ENCODE assay signal across 24 cellular contexts in genomic region chr16:86787538-86787937, GRCh38.
"Had no signal": no experiment of that assay in that cellular context is flagged by ENCODE, and none has a peak within 500 bp of the region (broad histone marks: within the 10 kb centered on the region; RNA-seq: fewer than 3 reads in every experiment).

No MANE protein-coding gene starts in this region.

- H3K9ac ChIP-seq: neural progenitor cell had no signal

- H3K4me2 ChIP-seq: neural progenitor cell had no signal

- H3K4me1 ChIP-seq: left ventricle myocardium inferior, right atrium auricular region, right lobe of liver, upper lobe of right lung had no signal

- FAIRE-seq: islet of Langerhans, urothelium cell line had no signal

- DNase-seq: hypothalamus; immature natural killer cell; left ventricle myocardium inferior; naive B cell; natural killer cell; nephron progenitor cell; occipital lobe; right lobe of liver; stimulated activated CD4-positive, alpha-beta T cell treated with anti-CD3 and anti-CD28 coated beads, Interleukin-12 subunit alpha, Interleukin-12 subunit beta, amount 100 ng/mL, for 4 hours; stimulated activated CD4-positive, alpha-beta T cell treated with anti-CD3 and anti-CD28 coated beads, Interleukin-15, amount 100 ng/mL, for 24 hours; stimulated activated CD4-positive, alpha-beta T cell treated with anti-CD3 and anti-CD28 coated beads, Interleukin-2, amount 100 ng/mL, for 24 hours; stimulated activated CD4-positive, alpha-beta T cell treated with anti-CD3 and anti-CD28 coated beads, Interleukin-4, amount 100 ng/mL, for 1 hour; stimulated activated naive CD4-positive, alpha-beta T cell; tibial artery; trophoblast cell; upper lobe of right lung had no signal

- ATAC-seq: natural killer cell, right lobe of liver, upper lobe of right lung had no signal

- H3K27me3 ChIP-seq: neural progenitor cell, right atrium auricular region, right lobe of liver, tibial artery had no signal

- H3K36me3 ChIP-seq: left ventricle myocardium inferior, neural progenitor cell, neutrophil, right atrium auricular region, right lobe of liver, suprapubic skin, thoracic aorta, tibial artery, upper lobe of right lung had no signal

- H3K9me3 ChIP-seq: left ventricle myocardium inferior, neutrophil, right atrium auricular region, right lobe of liver, suprapubic skin, thoracic aorta, tibial artery, upper lobe of right lung had no signal

- H3K27ac ChIP-seq: left ventricle myocardium inferior, neural progenitor cell, neutrophil, right atrium auricular region, right lobe of liver, suprapubic skin, thoracic aorta, tibial artery, upper lobe of right lung had no signal

- H2AFZ ChIP-seq: neural progenitor cell had no signal

- H3K4me3 ChIP-seq: left ventricle myocardium inferior, lung, neural progenitor cell, right atrium auricular region, right lobe of liver, suprapubic skin, thoracic aorta, tibial artery, upper lobe of right lung had no signal
